ENCODE assay signal across 20 cellular contexts in the genomic region with DNA sequence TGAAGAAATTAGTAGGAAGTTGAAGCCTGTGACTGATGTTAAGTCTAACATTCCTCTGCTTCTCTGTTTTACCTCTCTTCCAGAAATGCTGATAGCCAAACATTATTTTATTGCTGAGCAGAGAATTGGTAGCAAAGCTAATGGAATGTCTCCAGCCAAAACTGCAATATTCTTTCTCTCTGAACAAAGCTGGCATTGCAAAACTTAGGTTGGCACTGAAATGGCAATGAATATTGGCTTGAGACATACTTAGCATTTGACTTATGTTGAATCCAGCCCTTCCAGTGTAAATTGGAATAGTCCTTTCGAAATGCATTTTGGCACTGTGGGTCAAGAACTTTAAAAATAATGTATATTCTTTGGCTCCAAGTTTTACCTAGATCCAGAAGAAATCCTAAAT.
"Had no signal": no experiment of that assay in that cellular context is flagged by ENCODE, and none has a peak within 500 bp of the region (broad histone marks: within the 10 kb centered on the region; RNA-seq: fewer than 3 reads in every experiment).

No MANE protein-coding gene starts in this region.

- ATAC-seq: foreskin keratinocyte; left colon; mucosa of descending colon; naive thymus-derived CD8-positive, alpha-beta T cell; sciatic nerve; stimulated activated naive B cell treated with anti-CD40 and anti-IgM and Interleukin-4, amounts not matched to agents 10 μg/mL and 1 μg/mL and 100 μg/mL, for 72 hours; stimulated activated naive CD8-positive, alpha-beta T cell treated with anti-CD3 and anti-CD28 coated beads, Interleukin-15, amount 100 ng/mL, for 72 hours had no signal

- H3K9me3 Mint-ChIP-seq: stimulated activated naive CD8-positive, alpha-beta T cell treated with anti-CD3 and anti-CD28 coated beads, Interleukin-15, amount 100 ng/mL, for 72 hours had no signal

- H3K4me3 Mint-ChIP-seq: naive thymus-derived CD8-positive, alpha-beta T cell; stimulated activated naive B cell treated with anti-CD40 and anti-IgM and Interleukin-4, amounts not matched to agents 10 μg/mL and 1 μg/mL and 100 μg/mL, for 72 hours; stimulated activated naive CD8-positive, alpha-beta T cell treated with anti-CD3 and anti-CD28 coated beads, Interleukin-15, amount 100 ng/mL, for 72 hours had no signal

- H3K9me3 ChIP-seq: mucosa of descending colon, neutrophil, testis, transverse colon had no signal

- H3K4me3 ChIP-seq: dorsolateral prefrontal cortex, hepatocyte, mucosa of descending colon, skin epidermis, testis, transverse colon had no signal

- DNase-seq: cortex of kidney; dorsolateral prefrontal cortex; effector CD8-positive, alpha-beta T cell; foreskin keratinocyte; head of caudate nucleus; left colon; mammary epithelial cell; mucosa of descending colon; naive thymus-derived CD8-positive, alpha-beta T cell; posterior cingulate gyrus; stimulated activated CD4-positive, alpha-beta T cell treated with anti-CD3 and anti-CD28 coated beads, Interleukin-2, amount 100 ng/mL, for 24 hours; stimulated activated CD4-positive, alpha-beta T cell treated with anti-CD3 and anti-CD28 coated beads, Interleukin-4, amount 100 ng/mL, for 4 hours; stimulated activated naive B cell treated with anti-CD40 and anti-IgM and Interleukin-4, amounts not matched to agents 10 μg/mL and 1 μg/mL and 100 μg/mL, for 72 hours; stimulated activated naive CD8-positive, alpha-beta T cell treated with anti-CD3 and anti-CD28 coated beads, Interleukin-15, amount 100 ng/mL, for 72 hours; testis; transverse colon had no signal

- H3K27me3 Mint-ChIP-seq: naive thymus-derived CD8-positive, alpha-beta T cell; stimulated activated naive B cell treated with anti-CD40 and anti-IgM and Interleukin-4, amounts not matched to agents 10 μg/mL and 1 μg/mL and 100 μg/mL, for 72 hours; stimulated activated naive CD8-positive, alpha-beta T cell treated with anti-CD3 and anti-CD28 coated beads, Interleukin-15, amount 100 ng/mL, for 72 hours had no signal

- H3K27me3 ChIP-seq: dorsolateral prefrontal cortex, foreskin keratinocyte, hepatocyte, neutrophil, testis, transverse colon had no signal

- H3K27ac Mint-ChIP-seq: stimulated activated naive B cell treated with anti-CD40 and anti-IgM and Interleukin-4, amounts not matched to agents 10 μg/mL and 1 μg/mL and 100 μg/mL, for 72 hours; stimulated activated naive CD8-positive, alpha-beta T cell treated with anti-CD3 and anti-CD28 coated beads, Interleukin-15, amount 100 ng/mL, for 72 hours had no signal

- H3K27ac ChIP-seq: foreskin keratinocyte, hepatocyte, neutrophil, skin epidermis, testis, transverse colon had no signal
